In the genomic region with DNA sequence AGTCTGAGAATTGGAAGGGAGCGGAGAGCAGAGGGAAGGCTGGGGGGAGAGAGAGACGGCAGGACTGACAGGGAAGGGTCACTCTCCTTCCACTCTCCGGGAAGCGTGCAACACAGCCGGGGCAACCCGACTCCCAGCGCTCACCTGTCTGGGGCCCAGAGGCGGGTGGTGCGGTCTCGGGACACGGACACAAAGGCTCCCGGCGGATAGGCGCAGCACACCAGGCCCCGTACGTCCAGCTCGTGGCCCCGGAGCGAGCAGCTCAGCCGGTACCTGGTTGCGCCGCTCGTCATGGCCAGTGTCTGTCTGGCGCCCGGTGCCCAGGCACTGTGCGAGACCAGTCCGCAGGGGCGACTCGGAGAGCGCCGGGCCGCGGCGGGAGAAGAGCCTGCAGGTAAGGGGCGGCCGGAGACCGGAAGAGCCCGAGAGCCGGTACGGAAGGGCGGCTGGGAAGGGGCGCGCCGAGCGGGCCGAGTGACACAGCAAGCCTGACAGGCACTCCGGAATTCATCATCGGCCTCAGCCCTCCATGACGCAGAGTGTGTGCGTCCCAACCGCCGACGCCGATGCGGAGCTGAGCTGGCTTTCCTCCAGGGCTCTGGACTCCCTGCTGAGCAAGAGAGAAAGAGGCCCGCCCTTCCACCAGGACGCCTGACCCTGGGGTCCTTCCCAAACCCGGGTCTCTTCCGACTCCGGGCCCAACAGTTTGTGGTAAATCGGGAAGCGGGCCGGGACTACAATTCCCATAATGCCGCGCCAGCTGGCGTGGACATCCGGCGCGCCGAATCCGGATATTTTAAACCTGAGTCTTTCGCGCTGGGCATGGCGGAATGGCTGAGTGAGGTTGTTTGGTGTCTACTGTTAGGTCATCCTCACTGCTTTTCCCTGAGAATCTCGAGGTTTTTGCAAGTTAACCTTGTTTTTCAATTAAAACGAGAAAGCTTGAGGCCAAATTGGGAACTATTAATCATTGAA, we compare ENCODE assay signal across 1 cellular context.
TF ChIP-seq lines count a peak whose summit lies in the region.

A gene (minus strand): TSS at position 490 of the 975 bp plus-strand sequence. CDS start 197 bp downstream, at position 293.

TF ChIP-seq in HepG2, 621 proteins besides CTCF, POLR2A, EP300 and RAD21 (continued from another document and continues in another):
- TF ChIP-seq, protein P1, sequence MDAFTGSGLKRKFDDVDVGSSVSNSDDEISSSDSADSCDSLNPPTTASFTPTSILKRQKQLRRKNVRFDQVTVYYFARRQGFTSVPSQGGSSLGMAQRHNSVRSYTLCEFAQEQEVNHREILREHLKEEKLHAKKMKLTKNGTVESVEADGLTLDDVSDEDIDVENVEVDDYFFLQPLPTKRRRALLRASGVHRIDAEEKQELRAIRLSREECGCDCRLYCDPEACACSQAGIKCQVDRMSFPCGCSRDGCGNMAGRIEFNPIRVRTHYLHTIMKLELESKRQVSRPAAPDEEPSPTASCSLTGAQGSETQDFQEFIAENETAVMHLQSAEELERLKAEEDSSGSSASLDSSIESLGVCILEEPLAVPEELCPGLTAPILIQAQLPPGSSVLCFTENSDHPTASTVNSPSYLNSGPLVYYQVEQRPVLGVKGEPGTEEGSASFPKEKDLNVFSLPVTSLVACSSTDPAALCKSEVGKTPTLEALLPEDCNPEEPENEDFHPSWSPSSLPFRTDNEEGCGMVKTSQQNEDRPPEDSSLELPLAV (CRISPR knock-in tag; conservative IDR thresholded peaks at IDR 0.05; ENCODE audit: low read depth) = no peak
- TF ChIP-seq MED13 (CRISPR knock-in tag; IDR thresholded peaks at IDR 0.05) (no peak), MZF1 (CRISPR knock-in tag; IDR thresholded peaks at IDR 0.05; ENCODE audit: borderline replicate concordance) (no peak), SP1 (IDR thresholded peaks at IDR 0.05) (no peak), SP1 (CRISPR knock-in tag; IDR thresholded peaks at IDR 0.05) (peak; percentile 50; the same call in 1 of the 2 replicates), HNRNPLL (IDR thresholded peaks at IDR 0.05; ENCODE audit: low read depth, low read length, poor library complexity, severe bottlenecking) (peak; percentile 64), HNF4A (CRISPR knock-in tag; IDR thresholded peaks at IDR 0.05) (no peak; the same call in 1 of the 2 replicates), NAIF1 (CRISPR knock-in tag; IDR thresholded peaks at IDR 0.05; ENCODE audit: borderline replicate concordance) (no peak), ZNF430 (CRISPR knock-in tag; IDR thresholded peaks at IDR 0.05) (no peak), NCOA5 (CRISPR knock-in tag; IDR thresholded peaks at IDR 0.05) (no peak), ZMYM4 (CRISPR knock-in tag; IDR thresholded peaks at IDR 0.05) (peak; percentile 88), PITX1 (CRISPR knock-in tag; IDR thresholded peaks at IDR 0.05) (peak; percentile 73; the same call in 1 of the 2 replicates), CCDC6 (CRISPR knock-in tag; IDR thresholded peaks at IDR 0.05) (peak; percentile 73; the same call in 1 of the 2 replicates), HMG20A (CRISPR knock-in tag; IDR thresholded peaks at IDR 0.05; ENCODE audit: borderline replicate concordance) (no peak), ZNF720 (CRISPR knock-in tag; IDR thresholded peaks at IDR 0.05) (no peak), ZNF775 (CRISPR knock-in tag; IDR thresholded peaks at IDR 0.05; ENCODE audit: borderline replicate concordance) (0 out of 2 replicates have a peak, but pooled peaks have one; percentile 23), ZNF326 (CRISPR knock-in tag; IDR thresholded peaks at IDR 0.05; ENCODE audit: borderline replicate concordance) (no peak), ZNF121 (CRISPR knock-in tag; IDR thresholded peaks at IDR 0.05) (no peak; the same call in 1 of the 2 replicates), RXRA (CRISPR knock-in tag; IDR thresholded peaks at IDR 0.05) (peak; percentile 77; the same call in 1 of the 2 replicates), MTF2 (CRISPR knock-in tag; IDR thresholded peaks at IDR 0.05; ENCODE audit: borderline replicate concordance) (peak; percentile 57; the same call in 1 of the 2 replicates), DNMT3B (CRISPR knock-in tag; conservative IDR thresholded peaks at IDR 0.05) (no peak), ZNF556 (CRISPR knock-in tag; IDR thresholded peaks at IDR 0.05; ENCODE audit: borderline replicate concordance) (peak; percentile 84; the same call in 1 of the 2 replicates), ZSCAN22 (CRISPR knock-in tag; IDR thresholded peaks at IDR 0.05) (no peak), ZSCAN30 (CRISPR knock-in tag; IDR thresholded peaks at IDR 0.05) (peak; percentile 53; the same call in 1 of the 2 replicates), CCAR2 (optimal IDR thresholded peaks at IDR 0.05; ENCODE audit: low read depth, low read length) (no peak), NFE2L1 (CRISPR knock-in tag; IDR thresholded peaks at IDR 0.05; ENCODE audit: borderline replicate concordance) (peak; percentile 98), SNRNP70 (IDR thresholded peaks at IDR 0.05; ENCODE audit: low read depth, low read length) (no peak), GATAD2A (CRISPR knock-in tag; IDR thresholded peaks at IDR 0.05) (peak; percentile 35; the same call in 1 of the 2 replicates), JARID2 (CRISPR knock-in tag; IDR thresholded peaks at IDR 0.05; ENCODE audit: insufficient replicate concordance) (no peak), ZNF225 (CRISPR knock-in tag; IDR thresholded peaks at IDR 0.05) (peak; percentile 72), ZNF10 (CRISPR knock-in tag; IDR thresholded peaks at IDR 0.05; ENCODE audit: borderline replicate concordance, low read depth) (no peak)
- TF ChIP-seq, protein P2, sequence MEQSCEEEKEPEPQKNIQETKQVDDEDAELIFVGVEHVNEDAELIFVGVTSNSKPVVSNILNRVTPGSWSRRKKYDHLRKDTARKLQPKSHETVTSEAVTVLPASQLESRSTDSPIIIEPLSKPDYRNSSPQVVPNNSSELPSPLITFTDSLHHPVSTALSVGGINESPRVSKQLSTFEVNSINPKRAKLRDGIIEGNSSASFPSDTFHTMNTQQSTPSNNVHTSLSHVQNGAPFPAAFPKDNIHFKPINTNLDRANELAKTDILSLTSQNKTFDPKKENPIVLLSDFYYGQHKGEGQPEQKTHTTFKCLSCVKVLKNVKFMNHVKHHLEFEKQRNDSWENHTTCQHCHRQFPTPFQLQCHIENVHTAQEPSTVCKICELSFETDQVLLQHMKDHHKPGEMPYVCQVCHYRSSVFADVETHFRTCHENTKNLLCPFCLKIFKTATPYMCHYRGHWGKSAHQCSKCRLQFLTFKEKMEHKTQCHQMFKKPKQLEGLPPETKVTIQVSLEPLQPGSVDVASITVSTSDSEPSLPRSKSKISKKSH (CRISPR knock-in tag; IDR thresholded peaks at IDR 0.05; ENCODE audit: borderline replicate concordance) = no peak
- TF ChIP-seq, protein P3, sequence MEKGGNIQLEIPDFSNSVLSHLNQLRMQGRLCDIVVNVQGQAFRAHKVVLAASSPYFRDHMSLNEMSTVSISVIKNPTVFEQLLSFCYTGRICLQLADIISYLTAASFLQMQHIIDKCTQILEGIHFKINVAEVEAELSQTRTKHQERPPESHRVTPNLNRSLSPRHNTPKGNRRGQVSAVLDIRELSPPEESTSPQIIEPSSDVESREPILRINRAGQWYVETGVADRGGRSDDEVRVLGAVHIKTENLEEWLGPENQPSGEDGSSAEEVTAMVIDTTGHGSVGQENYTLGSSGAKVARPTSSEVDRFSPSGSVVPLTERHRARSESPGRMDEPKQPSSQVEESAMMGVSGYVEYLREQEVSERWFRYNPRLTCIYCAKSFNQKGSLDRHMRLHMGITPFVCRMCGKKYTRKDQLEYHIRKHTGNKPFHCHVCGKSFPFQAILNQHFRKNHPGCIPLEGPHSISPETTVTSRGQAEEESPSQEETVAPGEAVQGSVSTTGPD (CRISPR knock-in tag; IDR thresholded peaks at IDR 0.05) = no peak
- TF ChIP-seq, protein P4, sequence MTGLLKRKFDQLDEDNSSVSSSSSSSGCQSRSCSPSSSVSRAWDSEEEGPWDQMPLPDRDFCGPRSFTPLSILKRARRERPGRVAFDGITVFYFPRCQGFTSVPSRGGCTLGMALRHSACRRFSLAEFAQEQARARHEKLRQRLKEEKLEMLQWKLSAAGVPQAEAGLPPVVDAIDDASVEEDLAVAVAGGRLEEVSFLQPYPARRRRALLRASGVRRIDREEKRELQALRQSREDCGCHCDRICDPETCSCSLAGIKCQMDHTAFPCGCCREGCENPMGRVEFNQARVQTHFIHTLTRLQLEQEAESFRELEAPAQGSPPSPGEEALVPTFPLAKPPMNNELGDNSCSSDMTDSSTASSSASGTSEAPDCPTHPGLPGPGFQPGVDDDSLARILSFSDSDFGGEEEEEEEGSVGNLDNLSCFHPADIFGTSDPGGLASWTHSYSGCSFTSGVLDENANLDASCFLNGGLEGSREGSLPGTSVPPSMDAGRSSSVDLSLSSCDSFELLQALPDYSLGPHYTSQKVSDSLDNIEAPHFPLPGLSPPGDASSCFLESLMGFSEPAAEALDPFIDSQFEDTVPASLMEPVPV (CRISPR knock-in tag; IDR thresholded peaks at IDR 0.05) = no peak; the same call in 1 of the 2 replicates
- TF ChIP-seq, protein P5, sequence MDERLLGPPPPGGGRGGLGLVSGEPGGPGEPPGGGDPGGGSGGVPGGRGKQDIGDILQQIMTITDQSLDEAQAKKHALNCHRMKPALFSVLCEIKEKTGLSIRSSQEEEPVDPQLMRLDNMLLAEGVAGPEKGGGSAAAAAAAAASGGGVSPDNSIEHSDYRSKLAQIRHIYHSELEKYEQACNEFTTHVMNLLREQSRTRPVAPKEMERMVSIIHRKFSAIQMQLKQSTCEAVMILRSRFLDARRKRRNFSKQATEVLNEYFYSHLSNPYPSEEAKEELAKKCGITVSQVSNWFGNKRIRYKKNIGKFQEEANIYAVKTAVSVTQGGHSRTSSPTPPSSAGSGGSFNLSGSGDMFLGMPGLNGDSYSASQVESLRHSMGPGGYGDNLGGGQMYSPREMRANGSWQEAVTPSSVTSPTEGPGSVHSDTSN (CRISPR knock-in tag; IDR thresholded peaks at IDR 0.05) = no peak
- TF ChIP-seq, protein P6, sequence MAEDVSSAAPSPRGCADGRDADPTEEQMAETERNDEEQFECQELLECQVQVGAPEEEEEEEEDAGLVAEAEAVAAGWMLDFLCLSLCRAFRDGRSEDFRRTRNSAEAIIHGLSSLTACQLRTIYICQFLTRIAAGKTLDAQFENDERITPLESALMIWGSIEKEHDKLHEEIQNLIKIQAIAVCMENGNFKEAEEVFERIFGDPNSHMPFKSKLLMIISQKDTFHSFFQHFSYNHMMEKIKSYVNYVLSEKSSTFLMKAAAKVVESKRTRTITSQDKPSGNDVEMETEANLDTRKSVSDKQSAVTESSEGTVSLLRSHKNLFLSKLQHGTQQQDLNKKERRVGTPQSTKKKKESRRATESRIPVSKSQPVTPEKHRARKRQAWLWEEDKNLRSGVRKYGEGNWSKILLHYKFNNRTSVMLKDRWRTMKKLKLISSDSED (CRISPR knock-in tag; IDR thresholded peaks at IDR 0.05) = no peak
- TF ChIP-seq, protein P7, sequence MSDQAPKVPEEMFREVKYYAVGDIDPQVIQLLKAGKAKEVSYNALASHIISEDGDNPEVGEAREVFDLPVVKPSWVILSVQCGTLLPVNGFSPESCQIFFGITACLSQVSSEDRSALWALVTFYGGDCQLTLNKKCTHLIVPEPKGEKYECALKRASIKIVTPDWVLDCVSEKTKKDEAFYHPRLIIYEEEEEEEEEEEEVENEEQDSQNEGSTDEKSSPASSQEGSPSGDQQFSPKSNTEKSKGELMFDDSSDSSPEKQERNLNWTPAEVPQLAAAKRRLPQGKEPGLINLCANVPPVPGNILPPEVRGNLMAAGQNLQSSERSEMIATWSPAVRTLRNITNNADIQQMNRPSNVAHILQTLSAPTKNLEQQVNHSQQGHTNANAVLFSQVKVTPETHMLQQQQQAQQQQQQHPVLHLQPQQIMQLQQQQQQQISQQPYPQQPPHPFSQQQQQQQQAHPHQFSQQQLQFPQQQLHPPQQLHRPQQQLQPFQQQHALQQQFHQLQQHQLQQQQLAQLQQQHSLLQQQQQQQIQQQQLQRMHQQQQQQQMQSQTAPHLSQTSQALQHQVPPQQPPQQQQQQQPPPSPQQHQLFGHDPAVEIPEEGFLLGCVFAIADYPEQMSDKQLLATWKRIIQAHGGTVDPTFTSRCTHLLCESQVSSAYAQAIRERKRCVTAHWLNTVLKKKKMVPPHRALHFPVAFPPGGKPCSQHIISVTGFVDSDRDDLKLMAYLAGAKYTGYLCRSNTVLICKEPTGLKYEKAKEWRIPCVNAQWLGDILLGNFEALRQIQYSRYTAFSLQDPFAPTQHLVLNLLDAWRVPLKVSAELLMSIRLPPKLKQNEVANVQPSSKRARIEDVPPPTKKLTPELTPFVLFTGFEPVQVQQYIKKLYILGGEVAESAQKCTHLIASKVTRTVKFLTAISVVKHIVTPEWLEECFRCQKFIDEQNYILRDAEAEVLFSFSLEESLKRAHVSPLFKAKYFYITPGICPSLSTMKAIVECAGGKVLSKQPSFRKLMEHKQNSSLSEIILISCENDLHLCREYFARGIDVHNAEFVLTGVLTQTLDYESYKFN (CRISPR knock-in tag; conservative IDR thresholded peaks at IDR 0.05) = peak; percentile 42; the same call in 1 of the 2 replicates
- TF ChIP-seq, protein P8, sequence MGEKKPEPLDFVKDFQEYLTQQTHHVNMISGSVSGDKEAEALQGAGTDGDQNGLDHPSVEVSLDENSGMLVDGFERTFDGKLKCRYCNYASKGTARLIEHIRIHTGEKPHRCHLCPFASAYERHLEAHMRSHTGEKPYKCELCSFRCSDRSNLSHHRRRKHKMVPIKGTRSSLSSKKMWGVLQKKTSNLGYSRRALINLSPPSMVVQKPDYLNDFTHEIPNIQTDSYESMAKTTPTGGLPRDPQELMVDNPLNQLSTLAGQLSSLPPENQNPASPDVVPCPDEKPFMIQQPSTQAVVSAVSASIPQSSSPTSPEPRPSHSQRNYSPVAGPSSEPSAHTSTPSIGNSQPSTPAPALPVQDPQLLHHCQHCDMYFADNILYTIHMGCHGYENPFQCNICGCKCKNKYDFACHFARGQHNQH (CRISPR knock-in tag; IDR thresholded peaks at IDR 0.05) = no peak
- TF ChIP-seq, protein P9, sequence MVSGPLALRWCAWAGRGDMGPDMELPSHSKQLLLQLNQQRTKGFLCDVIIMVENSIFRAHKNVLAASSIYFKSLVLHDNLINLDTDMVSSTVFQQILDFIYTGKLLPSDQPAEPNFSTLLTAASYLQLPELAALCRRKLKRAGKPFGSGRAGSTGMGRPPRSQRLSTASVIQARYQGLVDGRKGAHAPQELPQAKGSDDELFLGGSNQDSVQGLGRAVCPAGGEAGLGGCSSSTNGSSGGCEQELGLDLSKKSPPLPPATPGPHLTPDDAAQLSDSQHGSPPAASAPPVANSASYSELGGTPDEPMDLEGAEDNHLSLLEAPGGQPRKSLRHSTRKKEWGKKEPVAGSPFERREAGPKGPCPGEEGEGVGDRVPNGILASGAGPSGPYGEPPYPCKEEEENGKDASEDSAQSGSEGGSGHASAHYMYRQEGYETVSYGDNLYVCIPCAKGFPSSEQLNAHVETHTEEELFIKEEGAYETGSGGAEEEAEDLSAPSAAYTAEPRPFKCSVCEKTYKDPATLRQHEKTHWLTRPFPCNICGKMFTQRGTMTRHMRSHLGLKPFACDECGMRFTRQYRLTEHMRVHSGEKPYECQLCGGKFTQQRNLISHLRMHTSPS (CRISPR knock-in tag; IDR thresholded peaks at IDR 0.05; ENCODE audit: low read depth) = peak; percentile 60; the same call in 1 of the 2 replicates
- TF ChIP-seq, protein P10, sequence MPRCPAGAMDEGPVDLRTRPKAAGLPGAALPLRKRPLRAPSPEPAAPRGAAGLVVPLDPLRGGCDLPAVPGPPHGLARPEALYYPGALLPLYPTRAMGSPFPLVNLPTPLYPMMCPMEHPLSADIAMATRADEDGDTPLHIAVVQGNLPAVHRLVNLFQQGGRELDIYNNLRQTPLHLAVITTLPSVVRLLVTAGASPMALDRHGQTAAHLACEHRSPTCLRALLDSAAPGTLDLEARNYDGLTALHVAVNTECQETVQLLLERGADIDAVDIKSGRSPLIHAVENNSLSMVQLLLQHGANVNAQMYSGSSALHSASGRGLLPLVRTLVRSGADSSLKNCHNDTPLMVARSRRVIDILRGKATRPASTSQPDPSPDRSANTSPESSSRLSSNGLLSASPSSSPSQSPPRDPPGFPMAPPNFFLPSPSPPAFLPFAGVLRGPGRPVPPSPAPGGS (CRISPR knock-in tag; IDR thresholded peaks at IDR 0.05) = 0 out of 2 replicates have a peak, but pooled peaks have one; percentile 71
